Comparison of ENCODE assay signal across 8 cellular contexts in the genomic region with DNA sequence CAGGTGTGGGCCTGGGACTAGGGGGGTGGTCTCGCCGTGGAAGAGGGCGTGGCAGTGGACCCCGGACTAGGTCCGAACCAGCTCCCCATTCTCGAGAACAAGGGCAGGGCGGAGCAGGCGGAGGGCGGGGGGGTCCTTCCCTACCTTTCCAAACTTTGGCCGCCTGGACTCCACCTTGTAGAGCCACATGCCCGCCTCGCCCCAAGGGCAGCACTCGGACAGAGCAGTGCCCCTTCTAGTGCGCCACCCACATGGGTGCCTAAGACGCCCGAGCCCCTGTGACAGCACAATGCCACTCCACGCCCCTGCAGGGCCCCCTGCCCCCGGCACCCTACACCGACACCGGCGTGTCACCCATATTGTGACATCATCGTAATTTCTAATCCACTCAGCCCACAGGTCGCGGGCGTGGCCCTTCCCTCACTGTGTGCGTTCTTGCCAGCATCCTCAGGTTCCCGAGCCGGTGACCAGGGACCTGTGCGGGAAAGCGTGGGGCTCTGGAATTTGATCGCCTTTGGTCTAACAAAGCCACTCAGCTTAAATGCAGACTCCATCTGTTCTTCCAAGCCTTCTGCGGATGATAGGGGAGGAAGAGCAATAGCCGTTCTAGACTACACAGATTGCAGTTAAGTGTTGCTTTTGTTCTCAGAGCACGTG. TPM values are rescaled to one million over a fixed set of nuclear protein-coding genes. Genes with fewer than 3 reads are reported as not detected.
DNase-seq lines count a peak whose midpoint lies in the region; ATAC-seq and TF ChIP-seq lines count a peak whose summit lies in the region.

No MANE protein-coding gene starts in this region.

- CTCF ChIA-PET in Calu3 (lab: Charles Lee), result interaction anchor here (0.6 kb wide), 1 partner anchor 47 kb away, joined by 3 read pairs; the partner anchor contains the start of gene AUNIP
- CTCF ChIA-PET in activated CD4-positive, alpha-beta memory T cell treated with anti-CD3 and anti-CD28 coated beads for 36 hours (lab: Charles Lee), result interaction anchor here (1.2 to 7.3 kb wide), 2 partner anchors 11 to 91 kb away, joined by 4 to 89 read pairs; partner anchors contain the start of gene PAFAH2

- H3K36me3 Mint-ChIP-seq in Calu3 (ENCODE audit: insufficient read depth, unreplicated experiment), result peaks cover 32% of the 10 kb centered on the region
- H3K36me3 Mint-ChIP-seq in activated CD4-positive, alpha-beta memory T cell treated with anti-CD3 and anti-CD28 coated beads for 36 hours, result peaks cover 27% of the 10 kb centered on the region
- H3K36me3 Mint-ChIP-seq in neural progenitor cell, result peaks cover 20% of the 10 kb centered on the region

- 28% methylated on average over 22 of the region's 34 CpGs for WGBS in esophagus muscularis mucosa

- H3F3A ChIP-seq in neural progenitor cell (ENCODE audit: low read depth), result peaks cover 46% of the 10 kb centered on the region

- H3K4me1 Mint-ChIP-seq in Calu3 (ENCODE audit: low read depth, unreplicated experiment) (peaks cover 9% of the 10 kb centered on the region), neural progenitor cell (peaks cover 42% of the 10 kb centered on the region)
- peaks cover 23% of the 10 kb centered on the region for H3K4me1 Mint-ChIP-seq in activated CD4-positive, alpha-beta memory T cell treated with anti-CD3 and anti-CD28 coated beads for 36 hours (ENCODE audit: low read depth)

- peak overlapping the region; percentile 50 to 85 (median 75) for H3K27ac ChIP-seq in esophagus muscularis mucosa (replicated peaks in 1 of 4)
- no peak overlapping the region for H3K27ac ChIP-seq in neural progenitor cell

- no peak for ATAC-seq in HG02763 (IDR thresholded peaks at IDR 0.05; ENCODE audit: unreplicated experiment)
- no peak for ATAC-seq in GM21526 (IDR thresholded peaks at IDR 0.05; ENCODE audit: low FRiP score, unreplicated experiment)

- no peaks in the 10 kb centered on the region for H3K27me3 Mint-ChIP-seq in Calu3 (ENCODE audit: unreplicated experiment)
- no peaks in the 10 kb centered on the region for H3K27me3 Mint-ChIP-seq in activated CD4-positive, alpha-beta memory T cell treated with anti-CD3 and anti-CD28 coated beads for 36 hours
- H3K27me3 Mint-ChIP-seq in neural progenitor cell (ENCODE audit: insufficient read depth, low read depth), result peaks cover 5% of the 10 kb centered on the region

- H3K27ac Mint-ChIP-seq in Calu3 (ENCODE audit: unreplicated experiment) (peak overlapping the region; percentile 65), neural progenitor cell (peak overlapping the region; percentile 95)
- H3K27ac Mint-ChIP-seq in activated CD4-positive, alpha-beta memory T cell treated with anti-CD3 and anti-CD28 coated beads for 36 hours, result peak overlapping the region; percentile 51

- H3K9me3 ChIP-seq in esophagus muscularis mucosa, result no peaks in the 10 kb centered on the region
- no peaks in the 10 kb centered on the region for H3K9me3 ChIP-seq in neural progenitor cell (ENCODE audit: low read depth)

- H3K27me3 ChIP-seq in esophagus muscularis mucosa (no peaks in the 10 kb centered on the region), neural progenitor cell (no peaks in the 10 kb centered on the region)

- TF ChIP-seq CTCF in Calu3 (IDR thresholded peaks at IDR 0.05; ENCODE audit: unreplicated experiment), result no peak
- no peak for TF ChIP-seq CTCF in esophagus muscularis mucosa (IDR thresholded peaks at IDR 0.05)
- TF ChIP-seq CTCF in neural progenitor cell (IDR thresholded peaks at IDR 0.05), result no peak

- POLR2A ChIA-PET in activated CD4-positive, alpha-beta memory T cell treated with anti-CD3 and anti-CD28 coated beads for 36 hours (lab: Charles Lee), result interaction anchor here (1.0 to 2.5 kb wide), 2 partner anchors 90 to 91 kb away, joined by 3 to 9 read pairs; partner anchors contain the start of gene PAFAH2

- peak overlapping the region; percentile 73 to 89 (median 79) for H3K4me3 ChIP-seq in esophagus muscularis mucosa
- H3K4me3 ChIP-seq in neural progenitor cell, result peak overlapping the region; percentile 90

- peak overlapping the region; percentile 88 for H3K4me2 ChIP-seq in neural progenitor cell

- intact Hi-C loops in Calu3 (cut with micrococcal nuclease; ENCODE audit: unreplicated experiment), result no loop called here
- intact Hi-C loops in activated CD4-positive, alpha-beta memory T cell treated with anti-CD3 and anti-CD28 coated beads for 36 hours (cut with micrococcal nuclease), result loop anchor here (2.0 to 5.0 kb wide), 2 partner anchors 16 to 84 kb away; no protein-coding TSS in a partner anchor
- intact Hi-C loops in esophagus muscularis mucosa (cut with DNase I), result no loop called here

- H3K4me3 Mint-ChIP-seq in Calu3 (ENCODE audit: low read depth, unreplicated experiment), result peak overlapping the region; percentile 79
- peak overlapping the region; percentile 84 for H3K4me3 Mint-ChIP-seq in activated CD4-positive, alpha-beta memory T cell treated with anti-CD3 and anti-CD28 coated beads for 36 hours
- peak overlapping the region; percentile 90 for H3K4me3 Mint-ChIP-seq in neural progenitor cell

- TF ChIP-seq POLR2A in esophagus muscularis mucosa (IDR thresholded peaks at IDR 0.05; ENCODE audit: low read depth), result no peak

- DNase-seq in Calu3 (no peak), NCI-H1417 (lab: John Stamatoyannopoulos, UW) (peak; percentile 65 to 94 (median 88)), esophagus muscularis mucosa (ENCODE audit: extremely low spot score) (no peak), neural progenitor cell (ENCODE audit: low spot score) (peak; percentile 74), NCI-H774 (lab: John Stamatoyannopoulos, UW) (no peak)
- peak; percentile 46 for DNase-seq in activated CD4-positive, alpha-beta memory T cell treated with anti-CD3 and anti-CD28 coated beads for 36 hours

- BruUV-seq in Calu3 (replicated peaks; lab: Mats Ljungman, UMichigan), result no TSS peak

- peaks cover 36% of the 10 kb centered on the region for H3K79me2 ChIP-seq in neural progenitor cell (ENCODE audit: low read depth)

- TF ChIP-seq EP300 in esophagus muscularis mucosa (IDR thresholded peaks at IDR 0.05), result no peak

- H3K9me3 Mint-ChIP-seq in Calu3 (ENCODE audit: low read depth, unreplicated experiment), result no peaks in the 10 kb centered on the region
- no peaks in the 10 kb centered on the region for H3K9me3 Mint-ChIP-seq in activated CD4-positive, alpha-beta memory T cell treated with anti-CD3 and anti-CD28 coated beads for 36 hours
- H3K9me3 Mint-ChIP-seq in neural progenitor cell, result peaks cover 5% of the 10 kb centered on the region

- peaks cover 17 to 33% (median 30%) of the 10 kb centered on the region in 4 donors for H3K4me1 ChIP-seq in esophagus muscularis mucosa
- peaks cover 31% of the 10 kb centered on the region for H3K4me1 ChIP-seq in neural progenitor cell

- H4K20me1 ChIP-seq in neural progenitor cell (ENCODE audit: low read depth), result peaks cover 35% of the 10 kb centered on the region

- H2AFZ ChIP-seq in neural progenitor cell (replicated peaks), result peak overlapping the region; percentile 65

- H3K36me3 ChIP-seq in esophagus muscularis mucosa, result peaks cover 0 to 9% (median 2%) of the 10 kb centered on the region in 4 donors
- H3K36me3 ChIP-seq in neural progenitor cell, result peaks cover 18% of the 10 kb centered on the region

- H3K9ac ChIP-seq in neural progenitor cell, result no peak overlapping the region

RNA-seq across cellular contexts. Expression of gene STMN1, which starts 0.6 kb away (rescaled TPM):
- total RNA-seq in Calu3 (2022) (205 and 242 TPM in 2 replicates), esophagus muscularis mucosa (10 to 100 TPM; 15.0 to 25.7 (median 16.8) TPM), neural progenitor cell (ENCODE audit: low replicate concordance) (356 and 519 TPM in 2 replicates)
- 100 to 1,000 TPM; 619 to 630 TPM for total RNA-seq in activated CD4-positive, alpha-beta memory T cell treated with anti-CD3 and anti-CD28 coated beads for 36 hours

RNA-seq across cellular contexts. Expression of gene PAQR7, which starts 31.3 kb away (rescaled TPM):
- 13.6 and 15.9 TPM in 2 replicates for total RNA-seq in Calu3 (2022)
- total RNA-seq in activated CD4-positive, alpha-beta memory T cell treated with anti-CD3 and anti-CD28 coated beads for 36 hours, result 1 to 10 TPM; 4.1 to 4.2 TPM
- total RNA-seq in esophagus muscularis mucosa, result 1 to 10 TPM; 4.6 to 9.3 (median 8.0) TPM
- 1.1 and 3.7 TPM in 2 replicates for total RNA-seq in neural progenitor cell (ENCODE audit: low replicate concordance)

RNA-seq across cellular contexts. Expression of gene AUNIP, which starts 47.5 kb away (rescaled TPM):
- total RNA-seq in Calu3 (2022) (7.7 and 10.6 TPM in 2 replicates), esophagus muscularis mucosa (not detected), neural progenitor cell (ENCODE audit: low replicate concordance) (15.2 and 17.1 TPM in 2 replicates)
- total RNA-seq in activated CD4-positive, alpha-beta memory T cell treated with anti-CD3 and anti-CD28 coated beads for 36 hours, result 10 to 100 TPM in 1 of 2 experiments, 1 to 10 TPM in 1; 7.8 to 10.1 TPM

Comparison
In these comparisons a context has a peak if more than half of its experiments do, and no peak if none do; other contexts are left out.
1. DNase-seq: peak in NCI-H1417 (3 of 3), activated CD4-positive, alpha-beta memory T cell treated with anti-CD3 and anti-CD28 coated beads for 36 hours (single experiment) and neural progenitor cell (single experiment); none in Calu3 (single experiment), esophagus muscularis mucosa (single experiment) and NCI-H774 (single experiment).
2. Peak in every context shown above with its lines, with median percentiles within 50 percentile points of each other: H3K27ac Mint-ChIP-seq and H3K4me3 Mint-ChIP-seq.